Comparison of ENCODE assay signal across 22 cellular contexts in the genomic region with DNA sequence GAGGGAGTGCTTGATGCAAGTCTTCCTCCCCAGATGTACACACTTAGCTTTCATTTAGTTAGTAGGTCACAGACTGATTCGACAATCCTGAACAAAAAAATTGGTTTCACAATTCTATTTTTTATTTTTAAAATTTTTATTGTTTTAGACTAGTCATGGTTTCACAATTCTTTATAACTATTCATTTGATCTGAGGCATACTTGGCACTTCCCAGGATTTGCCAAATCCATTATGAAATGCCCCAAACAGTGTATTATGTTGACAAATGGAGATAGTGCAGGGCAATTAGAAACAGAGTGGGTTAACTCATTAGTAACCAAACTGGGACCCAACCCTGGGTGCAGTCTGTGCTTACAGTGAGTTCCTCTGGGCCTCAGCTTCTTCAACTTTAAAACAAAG. TPM values are rescaled to one million over a fixed set of nuclear protein-coding genes. Genes with fewer than 3 reads are reported as not detected.
A peak's percentile ranks its signal among the peaks of the same experiment; 100 is the strongest.
DNase-seq lines count a peak whose midpoint lies in the region; ATAC-seq lines count a peak whose summit lies in the region.
"Had no signal": no experiment of that assay in that cellular context is flagged by ENCODE, and none has a peak within 500 bp of the region (broad histone marks: within the 10 kb centered on the region; RNA-seq: fewer than 3 reads in every experiment).

No MANE protein-coding gene starts in this region.

- no peak for DNase-seq in CD4-positive, CD25-positive, alpha-beta regulatory T cell
- DNase-seq in HCEC 1CT = peak; percentile 4
- DNase-seq in adipocyte (ENCODE audit: low read depth) = peak; percentile 71
- DNase-seq in iris pigment epithelial cell (ENCODE audit: low read depth) = peak; percentile 35
- DNase-seq in NCI-H2171 (lab: John Stamatoyannopoulos, UW) = no peak
- DNase-seq in activated CD4-positive, alpha-beta T cell treated with anti-CD3 and anti-CD28 coated beads for 48 hours = no peak
- no peak for DNase-seq in activated T-helper 2 cell treated with anti-CD3 and anti-CD28 coated beads, Interferon-gamma antibody, Interleukin-2, Interleukin-4, amounts not matched to agents 10 μg/mL and 5 μg/mL and 100 μg/mL, durations not matched to agents 14 hours and 24 hours and 36 hours (ENCODE audit: low spot score)
- DNase-seq in NCI-H446 treated with DMSO at 0.1 percent for 48 hours (lab: John Stamatoyannopoulos, UW) = no peak
- DNase-seq: activated B cell treated with CpG ODN at 0.5 μM for 24 hours; amniotic stem cell; effector memory CD8-positive, alpha-beta T cell; hippocampal formation; kidney glomerular epithelial cell; NCI-H2081 treated with DMSO at 0.1 percent for 48 hours; NCI-H526; nephron progenitor cell; SJCRH30 had no signal

- no peaks in the 10 kb centered on the region for H3K27me3 ChIP-seq in CD4-positive, CD25-positive, alpha-beta regulatory T cell (ENCODE audit: control insufficient read depth, insufficient read depth, low read length)
- H3K27me3 ChIP-seq in adipocyte (replicated peaks; ENCODE audit: control insufficient read depth, insufficient read depth, low read length) = peaks cover 4% of the 10 kb centered on the region
- H3K27me3 ChIP-seq: SJCRH30 had no signal

- no peak overlapping the region for H3K27ac Mint-ChIP-seq in CD4-positive, CD25-positive, alpha-beta regulatory T cell
- H3K27ac Mint-ChIP-seq in activated T-helper 2 cell treated with anti-CD3 and anti-CD28 coated beads, Interferon-gamma antibody, Interleukin-2, Interleukin-4, amounts not matched to agents 10 μg/mL and 5 μg/mL and 100 μg/mL, durations not matched to agents 14 hours and 24 hours and 36 hours = no peak overlapping the region
- H3K27ac Mint-ChIP-seq: nephron progenitor cell had no signal

- intact Hi-C loops in activated T-helper 2 cell treated with anti-CD3 and anti-CD28 coated beads, Interferon-gamma antibody, Interleukin-2, Interleukin-4, amounts not matched to agents 10 μg/mL and 5 μg/mL and 100 μg/mL, durations not matched to agents 14 hours and 24 hours and 36 hours (cut with micrococcal nuclease) = no loop called here

- H3K4me1 Mint-ChIP-seq in CD4-positive, CD25-positive, alpha-beta regulatory T cell = peaks cover 18 to 51% (median 26%) of the 10 kb centered on the region in 4 donors
- H3K4me1 Mint-ChIP-seq in activated T-helper 2 cell treated with anti-CD3 and anti-CD28 coated beads, Interferon-gamma antibody, Interleukin-2, Interleukin-4, amounts not matched to agents 10 μg/mL and 5 μg/mL and 100 μg/mL, durations not matched to agents 14 hours and 24 hours and 36 hours (ENCODE audit: low read depth) = peaks cover 33% of the 10 kb centered on the region

- no peak overlapping the region for H3K4me3 Mint-ChIP-seq in CD4-positive, CD25-positive, alpha-beta regulatory T cell
- H3K4me3 Mint-ChIP-seq in activated T-helper 2 cell treated with anti-CD3 and anti-CD28 coated beads, Interferon-gamma antibody, Interleukin-2, Interleukin-4, amounts not matched to agents 10 μg/mL and 5 μg/mL and 100 μg/mL, durations not matched to agents 14 hours and 24 hours and 36 hours (ENCODE audit: low read depth) = no peak overlapping the region
- H3K4me3 Mint-ChIP-seq: activated B cell treated with CpG ODN at 0.5 μM for 24 hours, nephron progenitor cell had no signal

- H3K9ac ChIP-seq in adipocyte (ENCODE audit: low read length) = peak overlapping the region; percentile 20

- peaks cover 0 to 16% (median 3%) of the 10 kb centered on the region in 7 donors for H3K9me3 Mint-ChIP-seq in CD4-positive, CD25-positive, alpha-beta regulatory T cell
- H3K9me3 Mint-ChIP-seq in activated T-helper 2 cell treated with anti-CD3 and anti-CD28 coated beads, Interferon-gamma antibody, Interleukin-2, Interleukin-4, amounts not matched to agents 10 μg/mL and 5 μg/mL and 100 μg/mL, durations not matched to agents 14 hours and 24 hours and 36 hours = peaks cover 9% of the 10 kb centered on the region
- H3K9me3 Mint-ChIP-seq: effector memory CD8-positive, alpha-beta T cell had no signal

- peak overlapping the region; percentile 1 for H3K27ac ChIP-seq in CD4-positive, CD25-positive, alpha-beta regulatory T cell (ENCODE audit: insufficient read depth, low read length, poor library complexity, severe bottlenecking)
- H3K27ac ChIP-seq: C4-2B, prostate gland, SJCRH30 had no signal

- peaks cover 33% of the 10 kb centered on the region for H3K36me3 Mint-ChIP-seq in CD4-positive, CD25-positive, alpha-beta regulatory T cell
- H3K36me3 Mint-ChIP-seq in activated T-helper 2 cell treated with anti-CD3 and anti-CD28 coated beads, Interferon-gamma antibody, Interleukin-2, Interleukin-4, amounts not matched to agents 10 μg/mL and 5 μg/mL and 100 μg/mL, durations not matched to agents 14 hours and 24 hours and 36 hours (ENCODE audit: low read depth) = peaks cover 23% of the 10 kb centered on the region

- peaks cover 14% of the 10 kb centered on the region for H3K36me3 ChIP-seq in CD4-positive, CD25-positive, alpha-beta regulatory T cell (ENCODE audit: control insufficient read depth, insufficient read depth, low read length)
- no peaks in the 10 kb centered on the region for H3K36me3 ChIP-seq in adipocyte (ENCODE audit: control insufficient read depth, insufficient read depth, low read length, severe bottlenecking)
- H3K36me3 ChIP-seq: prostate gland, SJCRH30, thoracic aorta had no signal

- ATAC-seq in CD4-positive, CD25-positive, alpha-beta regulatory T cell (ENCODE audit: low read depth in 2 of 2) = no peak

- peaks cover 2 to 5% of the 10 kb centered on the region in 2 experiments for H3K9me3 ChIP-seq in CD4-positive, CD25-positive, alpha-beta regulatory T cell (ENCODE audit: control insufficient read depth in 2 of 2, low read length in 2 of 2)
- H3K9me3 ChIP-seq in adipocyte (ENCODE audit: control insufficient read depth, low read length) = peaks cover 8% of the 10 kb centered on the region
- H3K9me3 ChIP-seq: prostate gland, SJCRH30 had no signal

- no peaks in the 10 kb centered on the region for H3K27me3 Mint-ChIP-seq in CD4-positive, CD25-positive, alpha-beta regulatory T cell
- no peaks in the 10 kb centered on the region for H3K27me3 Mint-ChIP-seq in activated T-helper 2 cell treated with anti-CD3 and anti-CD28 coated beads, Interferon-gamma antibody, Interleukin-2, Interleukin-4, amounts not matched to agents 10 μg/mL and 5 μg/mL and 100 μg/mL, durations not matched to agents 14 hours and 24 hours and 36 hours (ENCODE audit: low read depth)
- H3K27me3 Mint-ChIP-seq: activated B cell treated with CpG ODN at 0.5 μM for 24 hours; effector memory CD8-positive, alpha-beta T cell had no signal

- no peak overlapping the region for H3K4me3 ChIP-seq in CD4-positive, CD25-positive, alpha-beta regulatory T cell (ENCODE audit: low read depth, low read length)
- H3K4me3 ChIP-seq in adipocyte (ENCODE audit: low read length) = peak overlapping the region; percentile 30
- H3K4me3 ChIP-seq: prostate gland, SJCRH30, thoracic aorta had no signal

- H3K4me1 ChIP-seq in CD4-positive, CD25-positive, alpha-beta regulatory T cell (ENCODE audit: control insufficient read depth, insufficient read depth, low read length, poor library complexity, severe bottlenecking) = peaks cover 7% of the 10 kb centered on the region
- peaks cover 18% of the 10 kb centered on the region for H3K4me1 ChIP-seq in adipocyte (ENCODE audit: control insufficient read depth, insufficient read depth, low read length)
- H3K4me1 ChIP-seq: prostate gland, SJCRH30 had no signal

RNA-seq across cellular contexts. Expression of gene GPR82, which starts 0.7 kb away (rescaled TPM):
- not detected for total RNA-seq in CD4-positive, CD25-positive, alpha-beta regulatory T cell
- under 1 TPM; 0.25 to 0.83 (median 0.39) TPM for polyA plus RNA-seq in CD4-positive, CD25-positive, alpha-beta regulatory T cell
- total RNA-seq in activated T-helper 2 cell treated with anti-CD3 and anti-CD28 coated beads, Interferon-gamma antibody, Interleukin-2, Interleukin-4, amounts not matched to agents 10 μg/mL and 5 μg/mL and 100 μg/mL, durations not matched to agents 14 hours and 24 hours and 36 hours = 0.14 TPM in 1 of 2 replicates, not detected in the other
- total RNA-seq: fibroblast of lung, SJCRH30 had no signal
- polyA plus RNA-seq: fibroblast of lung had no signal

RNA-seq across cellular contexts. Expression of gene GPR34, which starts 34.5 kb away (rescaled TPM):
- total RNA-seq in CD4-positive, CD25-positive, alpha-beta regulatory T cell = not detected
- polyA plus RNA-seq in CD4-positive, CD25-positive, alpha-beta regulatory T cell = under 1 TPM in 3 of 4 donors, not detected in 1; 0.17 to 0.53 (median 0.24) TPM
- total RNA-seq in activated T-helper 2 cell treated with anti-CD3 and anti-CD28 coated beads, Interferon-gamma antibody, Interleukin-2, Interleukin-4, amounts not matched to agents 10 μg/mL and 5 μg/mL and 100 μg/mL, durations not matched to agents 14 hours and 24 hours and 36 hours = not detected in 2 replicates
- total RNA-seq: fibroblast of lung; SJCRH30; T-helper 2 cell treated with Interferon-gamma antibody and Interleukin-4, amounts not matched to agents 100 ng/mL and 5 ng/mL, for 36 hours had no signal
- polyA plus RNA-seq: fibroblast of lung had no signal

Comparison
In these comparisons a context has a peak if more than half of its experiments do, and no peak if none do; other contexts are left out.
1. DNase-seq: peak in HCEC 1CT (single experiment), adipocyte (single experiment) and iris pigment epithelial cell (single experiment); none in CD4-positive, CD25-positive, alpha-beta regulatory T cell (0 of 3), NCI-H2171 (single experiment), activated CD4-positive, alpha-beta T cell treated with anti-CD3 and anti-CD28 coated beads for 48 hours (single experiment), activated T-helper 2 cell treated with anti-CD3 and anti-CD28 coated beads, Interferon-gamma antibody, Interleukin-2, Interleukin-4, amounts not matched to agents 10 μg/mL and 5 μg/mL and 100 μg/mL, durations not matched to agents 14 hours and 24 hours and 36 hours (single experiment) and NCI-H446 treated with DMSO at 0.1 percent for 48 hours (single experiment).